ENCODE assay signal across 17 cellular contexts in genomic region chr15:76198456-76199105, GRCh38.
A peak's percentile ranks its signal among the peaks of the same experiment; 100 is the strongest.
DNase-seq lines count a peak whose midpoint lies in the region; ATAC-seq, FAIRE-seq and TF ChIP-seq lines count a peak whose summit lies in the region.
"Had no signal": no experiment of that assay in that cellular context is flagged by ENCODE, and none has a peak within 500 bp of the region (broad histone marks: within the 10 kb centered on the region; RNA-seq: fewer than 3 reads in every experiment).

No MANE protein-coding gene starts in this region.

- no peaks in the 10 kb centered on the region for H3K9me3 ChIP-seq in RWPE2 (ENCODE audit: severe bottlenecking)
- no peaks in the 10 kb centered on the region for H3K9me3 ChIP-seq in skeletal muscle tissue (ENCODE audit: control insufficient read depth in 3 of 3, low read length in 3 of 3)
- no peaks in the 10 kb centered on the region for H3K9me3 ChIP-seq in small intestine (ENCODE audit: control insufficient read depth, low read depth)
- H3K9me3 ChIP-seq in tibial nerve, result no peaks in the 10 kb centered on the region
- H3K9me3 ChIP-seq: BLaER1 treated with 17β-estradiol and CSF1 and Interleukin-3, amounts not matched to agents 10 nM and 100 nM; neutrophil had no signal

- intact Hi-C loops in left cardiac atrium (cut with DNase I), result loop anchor here in 1 of 2 donors (5.0 kb wide), 1 partner anchor 134 kb away; no protein-coding TSS in a partner anchor

- TF ChIP-seq CTCF in RWPE2 (IDR thresholded peaks at IDR 0.05; ENCODE audit: poor library complexity, severe bottlenecking) (no peak), tibial nerve (IDR thresholded peaks at IDR 0.05) (no peak)

- no peak overlapping the region for H3K4me3 ChIP-seq in RWPE2 (ENCODE audit: severe bottlenecking)
- peak overlapping the region in 1 of 3 donors; percentile 2 for H3K4me3 ChIP-seq in skeletal muscle tissue (ENCODE audit: low read length in 3 of 3)
- H3K4me3 ChIP-seq in small intestine (ENCODE audit: low read depth in 1 of 2, low read length in 2 of 2), result no peak overlapping the region
- H3K4me3 ChIP-seq in tibial nerve, result no peak overlapping the region
- H3K4me3 ChIP-seq: BLaER1 treated with 17β-estradiol and CSF1 and Interleukin-3, amounts not matched to agents 10 nM and 100 nM; smooth muscle cell had no signal

- no peak for FAIRE-seq in small intestine (lab: Jason Lieb, UNC)

- ATAC-seq in RWPE2 (ENCODE audit: low read depth) (no peak), left cardiac atrium (no peak)

- H3K27ac ChIP-seq in RWPE2 (ENCODE audit: poor library complexity, severe bottlenecking) (peak overlapping the region; percentile 86), skeletal muscle tissue (ENCODE audit: low read depth, low read length) (peak overlapping the region; percentile 79), small intestine (ENCODE audit: low read depth in 1 of 2, low read length in 1 of 2) (no peak overlapping the region), tibial nerve (no peak overlapping the region)
- H3K27ac ChIP-seq: BLaER1 treated with 17β-estradiol and CSF1 and Interleukin-3, amounts not matched to agents 10 nM and 100 nM; neutrophil had no signal

- 79 to 92% (median 85%) methylated on average over 6 of the region's 6 CpGs for WGBS in small intestine, 3 donors
- 95 to 96% methylated on average over 5 of the region's 6 CpGs for WGBS in tibial nerve, 2 donors

- H3K4me1 ChIP-seq in RWPE2 (ENCODE audit: insufficient read depth, poor library complexity, severe bottlenecking) (peaks cover 34% of the 10 kb centered on the region), skeletal muscle tissue (ENCODE audit: control insufficient read depth in 3 of 3, insufficient read depth in 3 of 3, low read length in 3 of 3) (peaks cover 41 to 67% (median 58%) of the 10 kb centered on the region in 3 donors), small intestine (ENCODE audit: control insufficient read depth in 2 of 2, insufficient read depth in 1 of 2, low read depth in 1 of 2, low read length in 1 of 2) (peaks cover 0 to 4% of the 10 kb centered on the region in 2 donors), tibial nerve (peaks cover 0 to 21% (median 2%) of the 10 kb centered on the region in 4 donors)

- H3K9ac ChIP-seq in skeletal muscle tissue (ENCODE audit: low read depth in 1 of 3, low read length in 3 of 3), result peak overlapping the region in 1 of 3 donors; percentile 54
- H3K9ac ChIP-seq: BLaER1 treated with 17β-estradiol and CSF1 and Interleukin-3, amounts not matched to agents 10 nM and 100 nM had no signal

- no peak for TF ChIP-seq EP300 in tibial nerve (IDR thresholded peaks at IDR 0.05)

- H3K36me3 ChIP-seq in RWPE2 (ENCODE audit: low read depth) (no peaks in the 10 kb centered on the region), skeletal muscle tissue (ENCODE audit: control insufficient read depth in 3 of 3, insufficient read depth in 3 of 3, low read length in 3 of 3) (peaks cover 1 to 5% (median 4%) of the 10 kb centered on the region in 3 donors), small intestine (ENCODE audit: control insufficient read depth in 2 of 2, insufficient read depth in 2 of 2, low read length in 2 of 2) (peaks cover 0 to 2% of the 10 kb centered on the region in 2 donors), tibial nerve (peaks cover 0 to 4% (median 0%) of the 10 kb centered on the region in 3 donors)
- H3K36me3 ChIP-seq: BLaER1 treated with 17β-estradiol and CSF1 and Interleukin-3, amounts not matched to agents 10 nM and 100 nM had no signal

- TF ChIP-seq POLR2A in tibial nerve (IDR thresholded peaks at IDR 0.05), result no peak

- H3K27me3 ChIP-seq in RWPE2 (ENCODE audit: insufficient read depth, poor library complexity, severe bottlenecking) (no peaks in the 10 kb centered on the region), skeletal muscle tissue (ENCODE audit: control insufficient read depth in 3 of 3, insufficient read depth in 3 of 3, low read length in 3 of 3) (no peaks in the 10 kb centered on the region), small intestine (ENCODE audit: control insufficient read depth in 2 of 2, insufficient read depth in 2 of 2, low read length in 2 of 2) (no peaks in the 10 kb centered on the region), tibial nerve (no peaks in the 10 kb centered on the region)
- H3K27me3 ChIP-seq: BLaER1 treated with 17β-estradiol and CSF1 and Interleukin-3, amounts not matched to agents 10 nM and 100 nM had no signal

- peak; percentile 4 for DNase-seq in activated CD8-positive, alpha-beta memory T cell treated with anti-CD3 and anti-CD28 coated beads, Interleukin-2, amount 50 U/mL, for 4 hours
- no peak for DNase-seq in activated CD8-positive, alpha-beta memory T cell treated with anti-CD3 and anti-CD28 coated beads for 24 hours
- DNase-seq in RWPE2 (ENCODE audit: low spot score), result peak; percentile 65
- DNase-seq in left cardiac atrium, result peak; percentile 1
- DNase-seq in small intestine, result no peak
- no peak for DNase-seq in superior temporal gyrus (ENCODE audit: extremely low spot score)
- DNase-seq in tibial nerve (ENCODE audit: low spot score in 2 of 2), result no peak
- DNase-seq: 8988T; activated CD4-positive, alpha-beta T cell treated with anti-CD3 and anti-CD28 coated beads for 4 hours; DMS153; NCI-H1694; NCI-H510A; trophoblast cell had no signal

Comparison
In these comparisons a context has a peak if more than half of its experiments do, and no peak if none do; other contexts are left out.
1. DNase-seq: peak in activated CD8-positive, alpha-beta memory T cell treated with anti-CD3 and anti-CD28 coated beads, Interleukin-2, amount 50 U/mL, for 4 hours (single experiment), RWPE2 (single experiment) and left cardiac atrium (single experiment); none in activated CD8-positive, alpha-beta memory T cell treated with anti-CD3 and anti-CD28 coated beads for 24 hours (single experiment), small intestine (single experiment), superior temporal gyrus (single experiment) and tibial nerve (0 of 2).
2. H3K27ac ChIP-seq: peak in RWPE2 (single experiment) and skeletal muscle tissue (single experiment); none in small intestine (0 of 2) and tibial nerve (0 of 4).